In genomic region chr12:26251600-26251999, GRCh38 we compare ENCODE assay signal across 27 cellular contexts. TPM values are rescaled to one million over a fixed set of nuclear protein-coding genes. Genes with fewer than 3 reads are reported as not detected.
DNase-seq lines count a peak whose midpoint lies in the region; ATAC-seq and TF ChIP-seq lines count a peak whose summit lies in the region.
"Had no signal": no experiment of that assay in that cellular context is flagged by ENCODE, and none has a peak within 500 bp of the region (broad histone marks: within the 10 kb centered on the region; RNA-seq: fewer than 3 reads in every experiment).

No MANE protein-coding gene starts in this region.

- TF ChIP-seq POLR2A in right lobe of liver (IDR thresholded peaks at IDR 0.05): no peak

- H3K36me3 ChIP-seq in liver (ENCODE audit: control insufficient read depth in 4 of 4, insufficient read depth in 3 of 4, low read depth in 1 of 4, low read length in 3 of 4) (no peaks in the 10 kb centered on the region), right lobe of liver (no peaks in the 10 kb centered on the region)
- H3K36me3 ChIP-seq: neutrophil had no signal

- no peak overlapping the region for H3K27ac ChIP-seq in liver (ENCODE audit: low read depth in 1 of 2, low read length in 2 of 2)
- no peak overlapping the region for H3K27ac ChIP-seq in right lobe of liver
- H3K27ac ChIP-seq: body of pancreas, HL-60, neutrophil, PC-9, VCaP had no signal

- H3K27me3 ChIP-seq in liver (ENCODE audit: control insufficient read depth in 4 of 4, insufficient read depth in 4 of 4, low read length in 3 of 4) (no peaks in the 10 kb centered on the region), right lobe of liver (no peaks in the 10 kb centered on the region)
- H3K27me3 ChIP-seq: body of pancreas, neutrophil had no signal

- ATAC-seq in right lobe of liver (no peak), Right ventricle myocardium superior (ENCODE audit: poor library complexity) (peak; percentile 94), omental fat pad (ENCODE audit: low FRiP score) (peak; percentile 85), GM19035 (IDR thresholded peaks at IDR 0.05; ENCODE audit: unreplicated experiment) (no peak), GM19023 (IDR thresholded peaks at IDR 0.05; ENCODE audit: unreplicated experiment) (no peak)
- ATAC-seq: body of pancreas; left colon; stimulated activated naive B cell treated with anti-CD40 and anti-IgM and Interleukin-4, amounts not matched to agents 10 μg/mL and 1 μg/mL and 100 μg/mL, for 72 hours had no signal

- H3K4me1 ChIP-seq in liver (ENCODE audit: control insufficient read depth in 4 of 4, insufficient read depth in 4 of 4, low read length in 3 of 4): no peaks in the 10 kb centered on the region
- no peaks in the 10 kb centered on the region for H3K4me1 ChIP-seq in right lobe of liver
- H3K4me1 ChIP-seq: body of pancreas had no signal

- TF ChIP-seq CTCF in liver (IDR thresholded peaks at IDR 0.05; ENCODE audit: low read depth, low read length, missing input control): no peak
- no peak for TF ChIP-seq CTCF in right lobe of liver (IDR thresholded peaks at IDR 0.05)
- no peak for TF ChIP-seq CTCF in omental fat pad (IDR thresholded peaks at IDR 0.05)

- intact Hi-C loops in right lobe of liver (cut with DNase I) (no loop called here), Right ventricle myocardium superior (cut with DNase I) (no loop called here)

- peaks cover 0 to 7% (median 2%) of the 10 kb centered on the region in 4 donors for H3K9me3 ChIP-seq in liver (ENCODE audit: control insufficient read depth in 4 of 4, low read length in 3 of 4)
- no peaks in the 10 kb centered on the region for H3K9me3 ChIP-seq in right lobe of liver
- H3K9me3 ChIP-seq: body of pancreas, neutrophil had no signal

- H3K9ac ChIP-seq in liver (ENCODE audit: low read depth in 1 of 2, low read length in 2 of 2): no peak overlapping the region

- TF ChIP-seq RAD21 in liver (IDR thresholded peaks at IDR 0.05): no peak

- 72% methylated on average over 6 of the region's 6 CpGs for WGBS in liver
- 41% methylated on average over 6 of the region's 6 CpGs for WGBS in right lobe of liver (ENCODE audit: insufficient coverage, low coverage, low lambda C conversion rate, missing lambda C conversion rate)

- DNase-seq in right lobe of liver (no peak), Right ventricle myocardium superior (peak; percentile 73), omental fat pad (ENCODE audit: low spot score) (no peak)
- DNase-seq in stimulated activated CD8-positive, alpha-beta memory T cell treated with anti-CD3 and anti-CD28 coated beads, Interleukin-4, amount 100 ng/mL, for 48 hours: no peak
- no peak for DNase-seq in stimulated activated CD4-positive, alpha-beta T cell treated with anti-CD3 and anti-CD28 coated beads, Interleukin-2, amount 100 ng/mL, for 48 hours
- DNase-seq: activated CD4-positive, alpha-beta T cell treated with anti-CD3 and anti-CD28 coated beads for 4 hours; activated effector memory CD4-positive, alpha-beta T cell treated with Interleukin-2 at 50 U/mL for 16 hours; activated naive CD8-positive, alpha-beta T cell treated with anti-CD3 and anti-CD28 coated beads for 36 hours; body of pancreas; Kasumi-1; left colon; NCI-H1092; NCI-H1694 treated with DMSO at 0.1 percent for 48 hours; NCI-H524 treated with DMSO at 0.1 percent for 48 hours; NK-92 treated with Interleukin-12 subunit alpha and Interleukin-12 subunit beta, amount 100 ng/mL, for 24 hours; PC-9; SHP77 treated with DMSO at 0.1 percent for 48 hours; stimulated activated CD4-positive, alpha-beta T cell treated with anti-CD3 and anti-CD28 coated beads, Interleukin-4, amount 100 ng/mL, for 1 hour; stimulated activated naive B cell treated with anti-CD40 and anti-IgM and Interleukin-4, amounts not matched to agents 10 μg/mL and 1 μg/mL and 100 μg/mL, for 72 hours; SW 1271; T-helper 9 cell had no signal

- no peak overlapping the region for H3K4me3 ChIP-seq in liver (ENCODE audit: low read depth in 1 of 3, low read length in 3 of 3)
- H3K4me3 ChIP-seq in right lobe of liver: no peak overlapping the region
- H3K4me3 ChIP-seq: body of pancreas, PC-9 had no signal

TF ChIP-seq in liver, 16 proteins besides CTCF, POLR2A, EP300 and RAD21:
- peak; percentile 13 for TF ChIP-seq NR2F2 (IDR thresholded peaks at IDR 0.05)
- no peak for TF ChIP-seq GABPA (IDR thresholded peaks at IDR 0.05 in 1 of 2, conservative IDR thresholded peaks at IDR 0.05 in 1 of 2)

RNA-seq across cellular contexts. Expression of gene SSPN, which starts 56.2 kb away (rescaled TPM):
- total RNA-seq in liver: under 1 TPM; 0.33 to 0.67 TPM
- polyA plus RNA-seq in liver: under 1 TPM; 0.42 to 0.50 TPM
- total RNA-seq in right lobe of liver: 1 to 10 TPM in 1 of 6 experiments, under 1 TPM in 5; 0.18 to 1.2 (median 0.54) TPM
- 51.5 TPM for total RNA-seq in Right ventricle myocardium superior
- total RNA-seq in omental fat pad: 10 to 100 TPM; 14.1 to 20.2 (median 16.1) TPM
- total RNA-seq: activated naive CD8-positive, alpha-beta T cell treated with anti-CD3 and anti-CD28 coated beads for 36 hours had no signal

Comparison
In these comparisons a context has a peak if more than half of its experiments do, and no peak if none do; other contexts are left out.
1. ATAC-seq: peak in Right ventricle myocardium superior (single experiment) and omental fat pad (single experiment); none in right lobe of liver (0 of 4), GM19035 (single experiment) and GM19023 (single experiment).
2. RNA of gene SSPN, which starts 56.2 kb away (total RNA-seq): 51.5 TPM in Right ventricle myocardium superior (single experiment) and 14.1 to 20.2 TPM in omental fat pad; 0.33 to 0.67 TPM in liver and 0.18 to 1.2 TPM in right lobe of liver; every median in the first group is over 4 times any median in the second.